1 cellular context compared by ENCODE assay signal in the genomic region with DNA sequence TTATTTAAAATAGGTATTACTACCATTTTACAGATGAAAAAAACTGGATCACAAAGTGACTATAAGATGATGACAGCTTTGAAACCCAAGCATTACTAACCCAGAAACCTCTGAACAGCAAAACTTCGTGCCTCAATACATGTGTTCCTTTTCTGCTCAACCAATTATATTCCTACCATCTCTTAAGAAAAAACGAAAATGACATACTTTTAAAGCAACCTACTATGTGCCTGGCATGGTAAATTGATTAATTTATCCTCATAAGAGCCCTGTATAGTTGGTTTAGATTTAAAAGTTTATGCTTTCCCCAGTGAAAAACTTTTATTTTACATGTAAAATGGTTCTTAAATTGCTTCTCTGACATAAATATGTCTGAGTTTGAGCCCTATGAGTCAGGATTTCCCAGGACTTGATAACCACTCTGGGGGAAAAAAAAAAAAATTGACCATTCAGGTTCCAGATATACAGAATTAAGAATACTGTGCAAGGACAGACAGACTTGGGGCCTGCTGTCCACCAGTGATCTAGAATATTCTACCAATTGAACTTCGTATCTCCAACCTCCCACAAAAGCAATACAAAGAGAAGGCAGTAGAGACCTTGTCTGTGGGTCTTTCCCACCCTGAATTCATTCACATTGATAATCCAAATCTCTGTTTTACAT.
TF ChIP-seq lines count a peak whose summit lies in the region.

No MANE protein-coding gene starts in this region.

TF ChIP-seq in GM12878, 131 proteins besides CTCF, POLR2A, EP300 and RAD21 (continued from another document):
- TF ChIP-seq E2F8 (IDR thresholded peaks at IDR 0.05; ENCODE audit: low read depth, partially characterized antibody), result no peak
